In genomic region chr7:5396542-5396941, GRCh38 we compare ENCODE assay signal across 8 cellular contexts. TPM values are rescaled to one million over a fixed set of nuclear protein-coding genes. Genes with fewer than 3 reads are reported as not detected.
DNase-seq lines count a peak whose midpoint lies in the region; ATAC-seq, FAIRE-seq and TF ChIP-seq lines count a peak whose summit lies in the region.

No MANE protein-coding gene starts in this region.

- H3K36me3 ChIP-seq in Karpas-422 (ENCODE audit: insufficient read depth, low read length) (no peaks in the 10 kb centered on the region; the same call in 1 of the 2 replicates), pancreas (peaks cover 0 to 16% (median 11%) of the 10 kb centered on the region in 3 donors), vagina (peaks cover 0 to 18% of the 10 kb centered on the region in 2 donors)
- H3K36me3 ChIP-seq in effector memory CD4-positive, alpha-beta T cell (ENCODE audit: control insufficient read depth, insufficient read depth, low read length), result peaks cover 26% of the 10 kb centered on the region

- peak; percentile 44 for ATAC-seq in GM21526 (IDR thresholded peaks at IDR 0.05; ENCODE audit: low FRiP score, unreplicated experiment)
- peak; percentile 18 to 53 (median 44) for ATAC-seq in pancreas

- no peaks in the 10 kb centered on the region for H3K9me2 ChIP-seq in Karpas-422 (replicated peaks; ENCODE audit: insufficient read depth, low read length)

- no peak for TF ChIP-seq POLR2A in vagina (IDR thresholded peaks at IDR 0.05)

- H3K4me3 ChIP-seq in Karpas-422 (ENCODE audit: low read length) (peak overlapping the region; percentile 89), pancreas (peak overlapping the region in 1 of 4 donors; percentile 34), vagina (peak overlapping the region; percentile 35 to 39)
- peak overlapping the region; percentile 68 for H3K4me3 ChIP-seq in effector memory CD4-positive, alpha-beta T cell (ENCODE audit: insufficient read depth, low read depth, low read length, poor library complexity, severe bottlenecking)

- H3K27me3 ChIP-seq in Karpas-422 (ENCODE audit: low read length) (no peaks in the 10 kb centered on the region), pancreas (no peaks in the 10 kb centered on the region), vagina (no peaks in the 10 kb centered on the region)
- no peaks in the 10 kb centered on the region for H3K27me3 ChIP-seq in effector memory CD4-positive, alpha-beta T cell (replicated peaks; ENCODE audit: control insufficient read depth, insufficient read depth, low read length, poor library complexity, severe bottlenecking)

- peak overlapping the region; percentile 75 for H3K4me2 ChIP-seq in Karpas-422 (ENCODE audit: low read depth, low read length, poor library complexity, severe bottlenecking)

- TF ChIP-seq CTCF in pancreas (IDR thresholded peaks at IDR 0.05) (no peak), vagina (IDR thresholded peaks at IDR 0.05) (no peak)

- peak overlapping the region; percentile 52; the same call in 1 of the 2 replicates for H2AFZ ChIP-seq in Karpas-422 (ENCODE audit: low read length)

- peaks cover 25% of the 10 kb centered on the region for H3K79me2 ChIP-seq in Karpas-422 (ENCODE audit: low read length)

- no peaks in the 10 kb centered on the region for H4K20me1 ChIP-seq in Karpas-422 (ENCODE audit: insufficient read depth, low read depth, low read length)

- H3K27ac ChIP-seq in Karpas-422 (ENCODE audit: low read length) (peak overlapping the region; percentile 68), pancreas (peak overlapping the region in 2 of 4 donors; percentile 66 to 70), vagina (peak overlapping the region; percentile 83)
- peak overlapping the region; percentile 82 for H3K27ac ChIP-seq in effector memory CD4-positive, alpha-beta T cell (ENCODE audit: insufficient read depth, low read length, poor library complexity, severe bottlenecking)

- H3K9me3 ChIP-seq in Karpas-422 (ENCODE audit: low read length), result no peaks in the 10 kb centered on the region
- H3K9me3 ChIP-seq in effector memory CD4-positive, alpha-beta T cell (ENCODE audit: control insufficient read depth, low read length), result no peaks in the 10 kb centered on the region
- H3K9me3 ChIP-seq in pancreas, result no peaks in the 10 kb centered on the region
- no peaks in the 10 kb centered on the region for H3K9me3 ChIP-seq in vagina

- WGBS in pancreas, 2 donors, result 80 to 96% methylated on average over 6 of the region's 6 CpGs

- no peak for FAIRE-seq in pancreas (lab: Jason Lieb, UNC)

- intact Hi-C loops in pancreas (cut with DNase I) (no loop called here), vagina (cut with DNase I) (no loop called here)

- H3K4me1 ChIP-seq in Karpas-422 (ENCODE audit: low read length) (peaks cover 4% of the 10 kb centered on the region; the same call in 1 of the 2 replicates), pancreas (peaks cover 0 to 4% (median 0%) of the 10 kb centered on the region in 3 donors), vagina (peaks cover 37% of the 10 kb centered on the region)
- peaks cover 25% of the 10 kb centered on the region for H3K4me1 ChIP-seq in effector memory CD4-positive, alpha-beta T cell (ENCODE audit: control insufficient read depth, insufficient read depth, low read length, poor library complexity, severe bottlenecking)

- DNase-seq in DMS53 treated with DMSO at 0.1 percent for 48 hours (lab: John Stamatoyannopoulos, UW; ENCODE audit: unreplicated experiment) (peak; percentile 64), Karpas-422 (peak; percentile 85), pancreas (no peak), vagina (ENCODE audit: extremely low spot score in 2 of 2) (no peak), hepatic stellate cell (ENCODE audit: low spot score) (no peak)
- peak; percentile 18 to 40 for DNase-seq in activated CD4-positive, alpha-beta T cell treated with anti-CD3 and anti-CD28 coated beads, Interleukin-2, amount 50 U/mL, for 24 hours (ENCODE audit: low read depth in 1 of 2, low spot score in 1 of 2)
- peak; percentile 34 to 47 (median 45) for DNase-seq in effector memory CD4-positive, alpha-beta T cell

- H3K9ac ChIP-seq in Karpas-422 (ENCODE audit: low read length), result peak overlapping the region; percentile 97

RNA-seq across cellular contexts. Expression of gene TNRC18, which starts 27.1 kb away (rescaled TPM):
- 10.2 and 21.4 TPM in 2 replicates for total RNA-seq in Karpas-422 (2014; rRNA removed; shearing (Covaris generic); ENCODE audit: low replicate concordance)
- total RNA-seq in pancreas, result 10 to 100 TPM; 32.3 to 47.0 (median 36.9) TPM
- 10 to 100 TPM; 30.1 to 80.6 TPM for polyA plus RNA-seq in pancreas
- total RNA-seq in vagina, result 79.8 TPM

Comparison
In these comparisons a context has a peak if more than half of its experiments do, and no peak if none do; other contexts are left out.
1. DNase-seq: peak in DMS53 treated with DMSO at 0.1 percent for 48 hours (single experiment), Karpas-422 (single experiment), activated CD4-positive, alpha-beta T cell treated with anti-CD3 and anti-CD28 coated beads, Interleukin-2, amount 50 U/mL, for 24 hours (2 of 2) and effector memory CD4-positive, alpha-beta T cell (3 of 3); none in pancreas (0 of 6), vagina (0 of 2) and hepatic stellate cell (single experiment).